ENCODE assay signal across 8 cellular contexts in the genomic region with DNA sequence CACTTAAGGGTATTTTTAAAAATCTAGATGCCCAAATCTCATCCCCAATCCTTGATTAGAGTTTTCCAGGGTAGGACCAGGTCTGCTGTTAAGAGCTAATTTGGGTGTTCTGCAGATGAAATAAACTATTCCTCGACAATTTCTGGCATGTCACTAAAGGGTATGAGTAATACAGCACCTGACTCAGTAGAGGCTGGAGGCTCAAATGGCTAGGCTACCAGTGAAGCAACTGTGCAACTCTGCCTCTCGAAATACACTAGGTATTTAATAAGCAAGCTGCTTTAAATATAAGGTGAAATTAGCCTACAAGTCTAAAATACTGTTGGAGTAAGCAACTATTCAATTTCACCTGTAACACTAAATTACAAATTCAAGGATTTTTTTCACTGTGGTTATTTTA. TPM values are rescaled to one million over a fixed set of nuclear protein-coding genes. Genes with fewer than 3 reads are reported as not detected.
DNase-seq lines count a peak whose midpoint lies in the region; ATAC-seq and TF ChIP-seq lines count a peak whose summit lies in the region.

No MANE protein-coding gene starts in this region.

- H3K9ac ChIP-seq in HUES48 (ENCODE audit: low read depth, low read length) = no peak overlapping the region

- no peak for ATAC-seq in lower lobe of right lung
- no peak for ATAC-seq in GM18498 (IDR thresholded peaks at IDR 0.05; ENCODE audit: unreplicated experiment)

- no peak for TF ChIP-seq CTCF in lower lobe of right lung (IDR thresholded peaks at IDR 0.05)

- H3K4me3 ChIP-seq in HUES48 (ENCODE audit: low read depth, low read length) (peak overlapping the region; percentile 88), lower lobe of right lung (peak overlapping the region; percentile 88)

- H3K27me3 ChIP-seq in HUES48 (ENCODE audit: control insufficient read depth, insufficient read depth, low read length) (0 out of 2 replicates have a peak, but pooled peaks cover 3% of the 10 kb centered on the region), lower lobe of right lung (ENCODE audit: low read depth) (no peaks in the 10 kb centered on the region)

- H3K27ac ChIP-seq in HUES48 (ENCODE audit: low read depth, low read length) (no peak overlapping the region), lower lobe of right lung (no peak overlapping the region)

- H3K9me3 ChIP-seq in HUES48 (ENCODE audit: control insufficient read depth, insufficient read depth, low read length) (no peaks in the 10 kb centered on the region), lower lobe of right lung (no peaks in the 10 kb centered on the region)

- intact Hi-C loops in lower lobe of right lung (cut with DNase I) = no loop called here

- DNase-seq in AG08396 (ENCODE audit: low spot score) (peak; percentile 38), astrocyte of the hippocampus (ENCODE audit: low read depth, low spot score) (peak; percentile 55), lower lobe of right lung (no peak), NCI-H146 (lab: John Stamatoyannopoulos, UW) (no peak), SKM-1 treated with dmso at 0.1 percent for 144 hours (lab: John Stamatoyannopoulos, UW; ENCODE audit: unreplicated experiment) (no peak)
- no peak for DNase-seq in stimulated activated CD4-positive, alpha-beta T cell treated with anti-CD3 and anti-CD28 coated beads, Interleukin-4, amount 100 ng/mL, for 4 hours

- no peaks in the 10 kb centered on the region for H3K4me1 ChIP-seq in HUES48 (ENCODE audit: control insufficient read depth, insufficient read depth, low read length)
- peaks cover 20% of the 10 kb centered on the region for H3K4me1 ChIP-seq in lower lobe of right lung

- H3K36me3 ChIP-seq in HUES48 (ENCODE audit: control insufficient read depth, insufficient read depth, low read length) (peaks cover 46% of the 10 kb centered on the region), lower lobe of right lung (peaks cover 44% of the 10 kb centered on the region)

RNA-seq across cellular contexts. Expression of gene RNF6, which starts 1.5 kb away (rescaled TPM):
- 29.3 TPM for total RNA-seq in lower lobe of right lung

RNA-seq across cellular contexts. Expression of gene CDK8, which starts 33.4 kb away (rescaled TPM):
- total RNA-seq in lower lobe of right lung = 10.3 TPM

Comparison
In these comparisons a context has a peak if more than half of its experiments do, and no peak if none do; other contexts are left out.
1. DNase-seq: peak in AG08396 (single experiment) and astrocyte of the hippocampus (single experiment); none in lower lobe of right lung (single experiment), stimulated activated CD4-positive, alpha-beta T cell treated with anti-CD3 and anti-CD28 coated beads, Interleukin-4, amount 100 ng/mL, for 4 hours (0 of 2), NCI-H146 (single experiment) and SKM-1 treated with dmso at 0.1 percent for 144 hours (single experiment).